Comparison of ENCODE assay signal across 9 cellular contexts in the genomic region with DNA sequence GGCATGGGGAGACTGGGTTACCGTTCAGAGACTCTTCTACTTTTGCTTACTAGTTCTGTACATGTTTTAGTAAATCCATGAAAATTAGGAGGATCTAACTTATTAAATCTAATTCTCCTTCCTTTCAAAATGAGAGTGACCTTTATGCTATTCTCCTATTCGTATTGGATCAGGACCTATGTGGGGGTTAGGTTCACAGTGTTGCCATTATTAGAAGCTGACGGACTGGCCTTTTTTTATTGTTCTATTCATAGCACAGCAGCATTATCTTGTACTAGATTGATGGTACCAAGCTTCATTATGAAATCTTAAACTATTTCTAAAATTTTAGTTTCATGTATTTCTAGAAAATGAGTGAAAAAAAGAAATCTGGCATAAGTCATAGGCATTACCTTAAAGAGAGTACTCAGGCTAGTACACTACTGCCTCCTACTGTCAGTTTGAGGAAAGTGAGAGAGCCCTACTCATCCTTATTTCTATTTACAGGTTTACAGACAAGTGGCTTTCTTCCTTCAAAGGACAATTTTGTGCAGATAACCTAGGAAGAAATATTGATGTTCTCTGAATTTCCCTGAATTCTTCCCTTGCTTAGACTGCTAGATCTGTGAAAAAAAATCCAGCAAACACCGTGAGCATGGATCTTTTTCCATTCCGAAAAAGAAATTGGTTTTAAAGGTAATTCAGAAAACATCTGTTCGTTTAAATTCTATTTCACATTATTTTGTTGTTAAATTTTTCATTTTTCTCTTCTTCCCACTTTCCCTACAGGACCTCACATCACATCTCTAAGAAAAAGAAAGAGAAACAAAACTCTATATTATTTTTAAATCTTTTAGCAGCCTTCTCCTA.
DNase-seq lines count a peak whose midpoint lies in the region; ATAC-seq and TF ChIP-seq lines count a peak whose summit lies in the region.
"Had no signal": no experiment of that assay in that cellular context is flagged by ENCODE, and none has a peak within 500 bp of the region (broad histone marks: within the 10 kb centered on the region; RNA-seq: fewer than 3 reads in every experiment).

No MANE protein-coding gene starts in this region.

- H3K4me3 ChIP-seq in BJ (ENCODE audit: low read depth, low read length): no peak overlapping the region
- no peak overlapping the region for H3K4me3 ChIP-seq in kidney epithelial cell (ENCODE audit: low read depth, low read length)
- no peak overlapping the region for H3K4me3 ChIP-seq in transverse colon

- in situ Hi-C loops in transverse colon (cut with MboI; ENCODE audit: low pct_ligation_motif_present in 1 of 4, low pct_unique_long_range_greater_than_20kb in 1 of 4, low sequenced_read_pairs in 3 of 4): loop anchor here in 3 of 4 donors (5.0 to 25.0 kb wide), 7 partner anchors 227 to 759 kb away; no protein-coding TSS in a partner anchor

- intact Hi-C loops in MCF 10A (cut with micrococcal nuclease): loop anchor here (1.0 kb wide), 1 partner anchor 287 kb away; no protein-coding TSS in a partner anchor
- intact Hi-C loops in transverse colon (cut with DNase I; ENCODE audit: low total_unique reads): loop anchor here (5.0 kb wide), 1 partner anchor 286 kb away; no protein-coding TSS in a partner anchor

- 76 to 77% methylated on average over 6 of the region's 6 CpGs for WGBS in transverse colon (ENCODE audit: low coverage in 1 of 2), 2 donors

- no peaks in the 10 kb centered on the region for H3K36me3 Mint-ChIP-seq in MCF 10A (ENCODE audit: insufficient read depth, unreplicated experiment)
- H3K36me3 Mint-ChIP-seq: immature natural killer cell had no signal

- ATAC-seq in GM18858 (IDR thresholded peaks at IDR 0.05; ENCODE audit: unreplicated experiment): peak; percentile 68
- peak; percentile 70 for ATAC-seq in HG03039 (IDR thresholded peaks at IDR 0.05; ENCODE audit: unreplicated experiment)

- H3K9me3 ChIP-seq in transverse colon: no peaks in the 10 kb centered on the region

- H3K27me3 Mint-ChIP-seq in MCF 10A (ENCODE audit: insufficient read depth, unreplicated experiment): no peaks in the 10 kb centered on the region

- no peaks in the 10 kb centered on the region for H3K36me3 ChIP-seq in BJ (ENCODE audit: control insufficient read depth, insufficient read depth, low read length)
- H3K36me3 ChIP-seq in kidney epithelial cell (ENCODE audit: control insufficient read depth, insufficient read depth, low read length): no peaks in the 10 kb centered on the region
- H3K36me3 ChIP-seq in transverse colon: no peaks in the 10 kb centered on the region

- no peaks in the 10 kb centered on the region for H3K9me3 Mint-ChIP-seq in MCF 10A (ENCODE audit: unreplicated experiment)
- H3K9me3 Mint-ChIP-seq: immature natural killer cell had no signal

- TF ChIP-seq EP300 in transverse colon (IDR thresholded peaks at IDR 0.05; ENCODE audit: low read depth): no peak

- TF ChIP-seq CTCF in BJ (IDR thresholded peaks at IDR 0.05; ENCODE audit: insufficient read depth, low read depth, low read length) (peak; percentile 85), MCF 10A (IDR thresholded peaks at IDR 0.05; ENCODE audit: unreplicated experiment) (peak; percentile 47), kidney epithelial cell (IDR thresholded peaks at IDR 0.05; ENCODE audit: insufficient read depth, low read length, poor library complexity, severe bottlenecking) (peak; percentile 79), transverse colon (IDR thresholded peaks at IDR 0.05) (peak; percentile 55 to 78 (median 67))

- TF ChIP-seq POLR2A in transverse colon (IDR thresholded peaks at IDR 0.05): no peak

- DNase-seq in BJ (ENCODE audit: low read depth) (peak; percentile 24), NCI-H526 treated with DMSO at 0.1 percent for 48 hours (lab: John Stamatoyannopoulos, UW) (peak; percentile 48), MCF 10A (ENCODE audit: unreplicated experiment) (peak; percentile 53), kidney epithelial cell (ENCODE audit: low read depth) (peak; percentile 12), transverse colon (no peak), activated gamma-delta T cell (lab: John Stamatoyannopoulos, UW) (no peak)

- POLR2A ChIA-PET in BJ (lab: Charles Lee): no interaction called here
- POLR2A ChIA-PET in MCF 10A (lab: Yijun Ruan, JAX): interaction anchor here (0.5 kb wide), 1 partner anchor 1248 kb away, joined by 3 read pairs; no protein-coding TSS in a partner anchor

- no peak overlapping the region for H3K27ac ChIP-seq in transverse colon

- H3K27me3 ChIP-seq in BJ (ENCODE audit: control insufficient read depth, insufficient read depth, low read length) (no peaks in the 10 kb centered on the region), kidney epithelial cell (ENCODE audit: control insufficient read depth, insufficient read depth, low read length) (no peaks in the 10 kb centered on the region), transverse colon (no peaks in the 10 kb centered on the region)

- BruUV-seq in MCF 10A (replicated peaks; lab: Mats Ljungman, UMichigan): no TSS peak

- no peaks in the 10 kb centered on the region for H3K4me1 Mint-ChIP-seq in MCF 10A (ENCODE audit: insufficient read depth, unreplicated experiment)

- CTCF ChIA-PET in BJ (lab: Yijun Ruan, JAX): interaction anchor here (0.7 to 9.1 kb wide), 23 partner anchors 8 to 652 kb away, joined by 3 to 96 read pairs (median 3); no protein-coding TSS in a partner anchor
- CTCF ChIA-PET in MCF 10A (lab: Yijun Ruan, JAX): interaction anchor here (0.6 to 7.3 kb wide), 26 partner anchors 8 to 1749 kb away, joined by 3 to 72 read pairs (median 4); no protein-coding TSS in a partner anchor

- no peaks in the 10 kb centered on the region for H3K4me1 ChIP-seq in transverse colon

- H3K4me3 Mint-ChIP-seq in MCF 10A (ENCODE audit: unreplicated experiment): no peak overlapping the region
- H3K4me3 Mint-ChIP-seq: immature natural killer cell had no signal

- no peak overlapping the region for H3K27ac Mint-ChIP-seq in MCF 10A (ENCODE audit: low read depth, unreplicated experiment)
- H3K27ac Mint-ChIP-seq: immature natural killer cell had no signal

Comparison
In these comparisons a context has a peak if more than half of its experiments do, and no peak if none do; other contexts are left out.
1. DNase-seq: peak in BJ (single experiment), NCI-H526 treated with DMSO at 0.1 percent for 48 hours (single experiment), MCF 10A (single experiment) and kidney epithelial cell (single experiment); none in transverse colon (single experiment) and activated gamma-delta T cell (single experiment).
2. Peak in every context shown above with its lines, with median percentiles within 50 percentile points of each other: CTCF ChIP-seq.